8 cellular contexts compared by ENCODE assay signal in the genomic region with DNA sequence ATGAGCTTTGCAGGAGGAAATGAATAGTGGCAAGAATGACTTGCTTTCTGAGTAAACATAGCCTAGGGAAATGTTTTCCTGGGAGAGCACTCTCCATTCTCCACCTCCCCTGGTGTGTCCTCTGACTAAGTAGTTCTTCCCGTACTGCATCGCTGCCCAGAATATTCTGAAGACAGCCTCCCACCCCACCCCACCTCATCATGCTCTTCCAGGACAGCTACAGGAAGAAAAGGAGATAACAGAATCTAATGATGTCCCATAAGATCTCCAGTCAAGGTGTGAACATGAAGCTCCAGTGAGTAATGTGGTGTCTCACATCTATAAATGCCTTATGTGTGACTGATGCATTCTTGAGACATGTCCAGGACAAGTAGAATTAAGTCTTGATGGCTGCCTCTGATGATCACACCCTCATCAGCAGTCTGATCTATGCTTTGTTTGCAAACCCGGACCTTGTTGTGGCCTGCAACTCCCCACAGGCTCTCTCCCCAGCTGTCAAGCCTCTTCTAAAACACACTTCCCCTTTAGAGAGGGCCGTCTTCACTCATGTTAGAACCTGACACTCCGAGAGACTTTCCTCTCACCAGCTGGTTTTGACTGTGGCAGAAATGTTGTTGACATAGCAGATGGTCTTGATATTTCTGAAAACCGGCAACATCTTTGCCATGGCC.
DNase-seq lines count a peak whose midpoint lies in the region; ATAC-seq and TF ChIP-seq lines count a peak whose summit lies in the region.

No MANE protein-coding gene starts in this region.

- WGBS in body of pancreas, 2 donors, result 30 to 38% methylated on average over 6 of the region's 6 CpGs

- CTCF ChIA-PET in PC-9 (lab: Charles Lee), result no interaction called here

- ATAC-seq in HG02798 (IDR thresholded peaks at IDR 0.05; ENCODE audit: poor library complexity, unreplicated experiment) (peak; percentile 53), GM21528 (IDR thresholded peaks at IDR 0.05; ENCODE audit: low FRiP score, unreplicated experiment) (no peak), body of pancreas (no peak)

- no peak for TF ChIP-seq CTCF in AG09309 (IDR thresholded peaks at IDR 0.05; ENCODE audit: control insufficient read depth, insufficient read depth, low read depth, low read length, missing control alignments)
- TF ChIP-seq CTCF in PC-9 (conservative IDR thresholded peaks at IDR 0.05), result no peak
- no peak for TF ChIP-seq CTCF in fibroblast of villous mesenchyme (IDR thresholded peaks at IDR 0.05; ENCODE audit: insufficient read depth, low read depth, low read length)
- TF ChIP-seq CTCF in body of pancreas (IDR thresholded peaks at IDR 0.05), result no peak

- peak overlapping the region; percentile 68 for H3K4me2 ChIP-seq in PC-9

- no peaks in the 10 kb centered on the region for H4K20me1 ChIP-seq in PC-9 (ENCODE audit: insufficient read depth)

- POLR2A ChIA-PET in PC-9 (lab: Charles Lee; ENCODE audit: unreplicated experiment), result interaction anchor here (0.5 kb wide), 1 partner anchor 80 kb away, joined by 3 read pairs; no protein-coding TSS in a partner anchor

- H3K4me3 ChIP-seq in AG09309 (ENCODE audit: control insufficient read depth, low read depth, low read length) (no peak overlapping the region), PC-9 (peak overlapping the region; percentile 26; the same call in 1 of the 2 replicates), fibroblast of villous mesenchyme (ENCODE audit: low read depth, low read length) (no peak overlapping the region), body of pancreas (no peak overlapping the region)

- H3K4me1 ChIP-seq in PC-9 (replicated peaks; ENCODE audit: insufficient read depth), result peaks cover 45% of the 10 kb centered on the region
- no peaks in the 10 kb centered on the region for H3K4me1 ChIP-seq in body of pancreas

- H3K79me2 ChIP-seq in PC-9 (ENCODE audit: low read depth), result no peaks in the 10 kb centered on the region

- H3K27me3 ChIP-seq in PC-9 (ENCODE audit: insufficient read depth, low read depth), result no peaks in the 10 kb centered on the region
- H3K27me3 ChIP-seq in body of pancreas, result no peaks in the 10 kb centered on the region

- H3F3A ChIP-seq in PC-9 (ENCODE audit: insufficient read depth, low read depth), result peaks cover 40% of the 10 kb centered on the region

- no peaks in the 10 kb centered on the region for H3K9me2 ChIP-seq in PC-9 (ENCODE audit: insufficient read depth)

- H3K9me3 ChIP-seq in PC-9 (ENCODE audit: insufficient read depth, low read depth), result no peaks in the 10 kb centered on the region; the same call in 1 of the 2 replicates
- peaks cover 0 to 9% (median 0%) of the 10 kb centered on the region in 3 donors for H3K9me3 ChIP-seq in body of pancreas

- DNase-seq in AG09309 (ENCODE audit: low read depth), result peak; percentile 47
- DNase-seq in PC-9, result peak; percentile 60 to 98
- peak; percentile 44 for DNase-seq in fibroblast of villous mesenchyme (ENCODE audit: low read depth)
- DNase-seq in stimulated activated CD4-positive, alpha-beta T cell treated with anti-CD3 and anti-CD28 coated beads, Interleukin-15, amount 100 ng/mL, for 24 hours, result no peak
- DNase-seq in body of pancreas, result no peak
- DNase-seq in activated CD4-positive, CD25-positive, alpha-beta regulatory T cell (lab: John Stamatoyannopoulos, UW), result no peak

- H3K36me3 ChIP-seq in PC-9 (ENCODE audit: low read depth) (no peaks in the 10 kb centered on the region), body of pancreas (replicated peaks in 1 of 2; ENCODE audit: insufficient read depth in 1 of 2, low read depth in 2 of 2) (no peaks in the 10 kb centered on the region)

- H3K27ac ChIP-seq in PC-9, result peak overlapping the region; percentile 89
- H3K27ac ChIP-seq in body of pancreas, result no peak overlapping the region

- BruUV-seq in PC-9 (replicated peaks; lab: Mats Ljungman, UMichigan), result no TSS peak

- H2AFZ ChIP-seq in PC-9, result peak overlapping the region; percentile 6; the same call in 1 of the 2 replicates

- no peak for TF ChIP-seq POLR2A in body of pancreas (IDR thresholded peaks at IDR 0.05)

- intact Hi-C loops in PC-9 (cut with micrococcal nuclease; ENCODE audit: unreplicated experiment) (loop anchor here (1.0 kb wide), 1 partner anchor 16 kb away; no protein-coding TSS in a partner anchor), body of pancreas (cut with DNase I) (no loop called here)

Comparison
In these comparisons a context has a peak if more than half of its experiments do, and no peak if none do; other contexts are left out.
1. DNase-seq: peak in AG09309 (single experiment), PC-9 (2 of 2) and fibroblast of villous mesenchyme (single experiment); none in stimulated activated CD4-positive, alpha-beta T cell treated with anti-CD3 and anti-CD28 coated beads, Interleukin-15, amount 100 ng/mL, for 24 hours (single experiment), body of pancreas (0 of 4) and activated CD4-positive, CD25-positive, alpha-beta regulatory T cell (0 of 4).